18 cellular contexts compared by ENCODE assay signal in the genomic region with DNA sequence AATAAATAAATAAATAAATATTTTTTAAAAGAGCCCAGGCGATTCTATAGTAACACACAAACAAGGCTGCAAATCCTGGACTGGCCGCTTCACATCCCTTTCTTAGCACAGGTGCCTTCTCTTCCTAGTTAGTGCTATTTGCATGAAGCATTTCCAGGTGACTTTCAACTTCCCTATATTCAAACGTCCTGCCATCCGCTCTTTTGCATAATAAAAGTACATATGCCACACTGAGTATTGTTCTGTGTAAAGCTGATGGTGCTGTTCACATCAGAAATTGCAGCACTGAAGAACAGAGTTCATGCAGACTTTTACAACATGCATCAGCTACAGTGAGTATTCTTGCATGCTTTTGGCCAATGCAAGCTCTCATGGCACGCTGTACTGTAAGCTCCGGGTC. TPM values are rescaled to one million over a fixed set of nuclear protein-coding genes. Genes with fewer than 3 reads are reported as not detected.
DNase-seq lines count a peak whose midpoint lies in the region; ATAC-seq and TF ChIP-seq lines count a peak whose summit lies in the region.
"Had no signal": no experiment of that assay in that cellular context is flagged by ENCODE, and none has a peak within 500 bp of the region (broad histone marks: within the 10 kb centered on the region; RNA-seq: fewer than 3 reads in every experiment).

No MANE protein-coding gene starts in this region.

- intact Hi-C loops in naive thymus-derived CD4-positive, alpha-beta T cell (cut with micrococcal nuclease): no loop called here
- intact Hi-C loops in stomach (cut with DNase I; ENCODE audit: low total_unique reads): no loop called here

- no peaks in the 10 kb centered on the region for H3K9me2 ChIP-seq in GM23338 (ENCODE audit: insufficient read depth)

- CTCF ChIA-PET in naive thymus-derived CD4-positive, alpha-beta T cell (lab: Charles Lee): interaction anchor here (0.6 to 1.7 kb wide), 4 partner anchors 10 to 113 kb away, joined by 3 to 7 read pairs (median 4); no protein-coding TSS in a partner anchor

- no peak for ATAC-seq in GM23338
- no peak for ATAC-seq in naive thymus-derived CD4-positive, alpha-beta T cell

- H3K27ac ChIP-seq in GM23338 (ENCODE audit: low read depth) (no peak overlapping the region), stomach (peak overlapping the region in 2 of 5 donors; percentile 46 to 81)
- H3K27ac ChIP-seq in naive thymus-derived CD4-positive, alpha-beta T cell (ENCODE audit: low read depth, low read length): no peak overlapping the region
- H3K27ac ChIP-seq: right atrium auricular region, SK-N-MC, testis had no signal

- no peak overlapping the region for H3K27ac Mint-ChIP-seq in GM23338
- H3K27ac Mint-ChIP-seq in naive thymus-derived CD4-positive, alpha-beta T cell: peak overlapping the region in 8 of 9 donors; percentile 72 to 94 (median 84)
- H3K27ac Mint-ChIP-seq: activated CD8-positive, alpha-beta T cell treated with anti-CD3 and anti-CD28 coated beads, Interleukin-2, amount 10 ng/mL, durations not matched to agents 7 days and 5 days had no signal

- peaks cover 34% of the 10 kb centered on the region for H3K4me1 ChIP-seq in GM23338 (ENCODE audit: insufficient read depth)
- peaks cover 17 to 23% of the 10 kb centered on the region in 2 donors for H3K4me1 ChIP-seq in naive thymus-derived CD4-positive, alpha-beta T cell (ENCODE audit: control insufficient read depth in 2 of 2, insufficient read depth in 2 of 2, low read length in 2 of 2)
- peaks cover 0 to 22% (median 18%) of the 10 kb centered on the region in 4 donors for H3K4me1 ChIP-seq in stomach

- no peak overlapping the region for H2AFZ ChIP-seq in GM23338

- H3K27me3 ChIP-seq in GM23338 (ENCODE audit: insufficient read depth) (no peaks in the 10 kb centered on the region), H7 (ENCODE audit: control insufficient read depth, insufficient read depth, low read length) (no peaks in the 10 kb centered on the region), stomach (no peaks in the 10 kb centered on the region)
- H3K27me3 ChIP-seq in naive thymus-derived CD4-positive, alpha-beta T cell (ENCODE audit: control insufficient read depth in 2 of 2, insufficient read depth in 2 of 2, low read length in 2 of 2): no peaks in the 10 kb centered on the region
- H3K27me3 ChIP-seq: right atrium auricular region, testis had no signal

- POLR2A ChIA-PET in naive thymus-derived CD4-positive, alpha-beta T cell (lab: Charles Lee): no interaction called here

- H3K79me2 ChIP-seq in GM23338 (replicated peaks; ENCODE audit: insufficient read depth): no peaks in the 10 kb centered on the region

- 69 to 77% (median 76%) methylated on average over 6 of the region's 6 CpGs for WGBS in stomach, 5 donors

- peak overlapping the region; percentile 46 for H3K4me3 ChIP-seq in GM12864 (ENCODE audit: low read depth, low read length)
- H3K4me3 ChIP-seq in GM23338: 0 out of 2 replicates have a peak overlapping the region, but pooled peaks have one; percentile 20
- H3K4me3 ChIP-seq in naive thymus-derived CD4-positive, alpha-beta T cell (ENCODE audit: low read length): no peak overlapping the region
- no peak overlapping the region for H3K4me3 ChIP-seq in H7 (ENCODE audit: insufficient read depth, low read depth, low read length)
- no peak overlapping the region for H3K4me3 ChIP-seq in stomach
- H3K4me3 ChIP-seq: right atrium auricular region, SK-N-MC, testis had no signal

- H4K20me1 ChIP-seq in GM23338 (replicated peaks; ENCODE audit: insufficient read depth): 0 out of 2 replicates have a peak, but pooled peaks cover 3% of the 10 kb centered on the region

- H3K27me3 Mint-ChIP-seq in GM23338 (ENCODE audit: insufficient read depth, low read depth, poor library complexity): no peaks in the 10 kb centered on the region
- H3K27me3 Mint-ChIP-seq in naive thymus-derived CD4-positive, alpha-beta T cell: no peaks in the 10 kb centered on the region

- no peak for TF ChIP-seq EP300 in stomach (IDR thresholded peaks at IDR 0.05)

- peak overlapping the region; percentile 67; the same call in 1 of the 2 replicates for H3K4me2 ChIP-seq in GM23338

- no peak for DNase-seq in GM12864 (ENCODE audit: low read depth)
- no peak for DNase-seq in GM23338 (ENCODE audit: low spot score)
- peak; percentile 78 for DNase-seq in RPMI8226
- DNase-seq in naive thymus-derived CD4-positive, alpha-beta T cell: no peak
- no peak for DNase-seq in NCI-H510A treated with DMSO at 0.1 percent for 48 hours (lab: John Stamatoyannopoulos, UW)
- DNase-seq in activated CD8-positive, alpha-beta memory T cell treated with anti-CD3 and anti-CD28 coated beads, Interleukin-2, amount 50 U/mL, for 4 hours: no peak
- DNase-seq in H7: no peak
- no peak for DNase-seq in stomach
- DNase-seq: activated CD8-positive, alpha-beta T cell treated with anti-CD3 and anti-CD28 coated beads, Interleukin-2, amount 10 ng/mL, durations not matched to agents 7 days and 5 days; aorta; DMS153; glutamatergic neuron; HCEC 1CT; NCI-H345; OCI-M1; testis had no signal

- TF ChIP-seq POLR2A in stomach (IDR thresholded peaks at IDR 0.05): no peak

- no peaks in the 10 kb centered on the region for H3K9me3 Mint-ChIP-seq in GM23338
- H3K9me3 Mint-ChIP-seq in naive thymus-derived CD4-positive, alpha-beta T cell: no peaks in the 10 kb centered on the region

- peaks cover 7% of the 10 kb centered on the region for H3F3A ChIP-seq in GM23338 (replicated peaks; ENCODE audit: low read depth)

- no peaks in the 10 kb centered on the region for H3K9me3 ChIP-seq in naive thymus-derived CD4-positive, alpha-beta T cell (ENCODE audit: control insufficient read depth in 2 of 3, low read length in 3 of 3)
- H3K9me3 ChIP-seq in stomach: no peaks in the 10 kb centered on the region
- H3K9me3 ChIP-seq: right atrium auricular region, testis had no signal

- H3K36me3 ChIP-seq in GM23338 (ENCODE audit: insufficient read depth) (no peaks in the 10 kb centered on the region), H7 (replicated peaks; ENCODE audit: control insufficient read depth, insufficient read depth, low read length) (no peaks in the 10 kb centered on the region), stomach (no peaks in the 10 kb centered on the region)
- H3K36me3 ChIP-seq in naive thymus-derived CD4-positive, alpha-beta T cell (ENCODE audit: control insufficient read depth in 2 of 3, insufficient read depth in 3 of 3, low read length in 3 of 3): no peaks in the 10 kb centered on the region
- H3K36me3 ChIP-seq: right atrium auricular region had no signal

- peaks cover 5% of the 10 kb centered on the region; the same call in 1 of the 3 replicates for H3K36me3 Mint-ChIP-seq in GM23338 (ENCODE audit: low read depth)
- H3K36me3 Mint-ChIP-seq in naive thymus-derived CD4-positive, alpha-beta T cell: peaks cover 0 to 10% (median 0%) of the 10 kb centered on the region in 5 donors

- H3K4me3 Mint-ChIP-seq in GM23338: no peak overlapping the region; the same call in 2 of the 3 replicates
- peak overlapping the region in 8 of 10 donors; percentile 67 to 80 (median 76) for H3K4me3 Mint-ChIP-seq in naive thymus-derived CD4-positive, alpha-beta T cell
- H3K4me3 Mint-ChIP-seq: activated CD8-positive, alpha-beta T cell treated with anti-CD3 and anti-CD28 coated beads, Interleukin-2, amount 10 ng/mL, durations not matched to agents 7 days and 5 days had no signal

- no peak for TF ChIP-seq CTCF in GM12864 (IDR thresholded peaks at IDR 0.05; ENCODE audit: low read depth, low read length, missing control alignments)
- TF ChIP-seq CTCF in GM23338 (conservative IDR thresholded peaks at IDR 0.05; ENCODE audit: low read depth in 2 of 2): no peak
- no peak for TF ChIP-seq CTCF in stomach (IDR thresholded peaks at IDR 0.05)

- peaks cover 30% of the 10 kb centered on the region for H3K4me1 Mint-ChIP-seq in GM23338
- peaks cover 24 to 34% (median 29%) of the 10 kb centered on the region in 7 donors for H3K4me1 Mint-ChIP-seq in naive thymus-derived CD4-positive, alpha-beta T cell

TF ChIP-seq in GM23338, 12 proteins besides CTCF, POLR2A, EP300 and RAD21 (continues in another document):
- TF ChIP-seq NANOG (IDR thresholded peaks at IDR 0.05; ENCODE audit: borderline replicate concordance): no peak
- no peak for TF ChIP-seq ZNF114 (CRISPR knock-in tag; IDR thresholded peaks at IDR 0.05)
- no peak for TF ChIP-seq EZH2 (IDR thresholded peaks at IDR 0.05; ENCODE audit: low read depth, unreplicated experiment)
- no peak for TF ChIP-seq EZH2phosphoT487 (IDR thresholded peaks at IDR 0.05; ENCODE audit: unreplicated experiment)
- TF ChIP-seq CREB1 (CRISPR knock-in tag; IDR thresholded peaks at IDR 0.05; ENCODE audit: low read depth): no peak

RNA-seq across cellular contexts. Expression of gene CEP68, which starts 25.7 kb away (rescaled TPM):
- 20.7 and 24.4 TPM in 2 replicates for total RNA-seq in GM23338 (2014; rRNA removed; shearing (Covaris generic))
- 11.8 and 13.0 TPM in 2 replicates for polyA plus RNA-seq in GM23338 (2016; fragmentation: Nextera tagmentation; extraction: Ambion mirVana)
- 10 to 100 TPM in 4 of 5 experiments, 1 to 10 TPM in 1; 8.5 to 52.0 (median 20.8) TPM for total RNA-seq in naive thymus-derived CD4-positive, alpha-beta T cell
- polyA plus RNA-seq in naive thymus-derived CD4-positive, alpha-beta T cell: 10 to 100 TPM; 25.6 to 36.0 TPM
- total RNA-seq in H7 (2014; rRNA removed; shearing (Covaris generic)): 10.3 and 15.1 TPM in 2 replicates
- 10 to 100 TPM; 13.6 to 39.7 (median 25.8) TPM for total RNA-seq in stomach
- 1 to 10 TPM; 4.8 to 5.4 (median 4.9) TPM for polyA plus RNA-seq in stomach

RNA-seq across cellular contexts. Expression of gene SLC1A4, which starts 41.3 kb away (rescaled TPM):
- 2.2 and 2.7 TPM in 2 replicates for total RNA-seq in GM23338 (2014; rRNA removed; shearing (Covaris generic))
- polyA plus RNA-seq in GM23338 (2016; fragmentation: Nextera tagmentation; extraction: Ambion mirVana): 1.3 TPM in 2 replicates
- total RNA-seq in naive thymus-derived CD4-positive, alpha-beta T cell: 10 to 100 TPM in 1 of 5 experiments, 1 to 10 TPM in 4; 1.1 to 34.5 (median 2.2) TPM
- polyA plus RNA-seq in naive thymus-derived CD4-positive, alpha-beta T cell: under 1 TPM in 1 of 2 donors, not detected in 1; 0.33 TPM
- 0.85 and 2.5 TPM in 2 replicates for total RNA-seq in H7 (2014; rRNA removed; shearing (Covaris generic))
- 10 to 100 TPM in 2 of 5 donors, 1 to 10 TPM in 3; 1.3 to 30.1 (median 8.3) TPM for total RNA-seq in stomach
- polyA plus RNA-seq in stomach: 1 to 10 TPM; 2.7 to 6.5 (median 6.2) TPM

Comparison
In these comparisons a context has a peak if more than half of its experiments do, and no peak if none do; other contexts are left out.
1. H3K4me3 ChIP-seq: peak in GM12864 (single experiment) and GM23338 (single experiment); none in naive thymus-derived CD4-positive, alpha-beta T cell (single experiment), H7 (single experiment) and stomach (0 of 4).